ENCODE assay signal across 16 cellular contexts in the genomic region with DNA sequence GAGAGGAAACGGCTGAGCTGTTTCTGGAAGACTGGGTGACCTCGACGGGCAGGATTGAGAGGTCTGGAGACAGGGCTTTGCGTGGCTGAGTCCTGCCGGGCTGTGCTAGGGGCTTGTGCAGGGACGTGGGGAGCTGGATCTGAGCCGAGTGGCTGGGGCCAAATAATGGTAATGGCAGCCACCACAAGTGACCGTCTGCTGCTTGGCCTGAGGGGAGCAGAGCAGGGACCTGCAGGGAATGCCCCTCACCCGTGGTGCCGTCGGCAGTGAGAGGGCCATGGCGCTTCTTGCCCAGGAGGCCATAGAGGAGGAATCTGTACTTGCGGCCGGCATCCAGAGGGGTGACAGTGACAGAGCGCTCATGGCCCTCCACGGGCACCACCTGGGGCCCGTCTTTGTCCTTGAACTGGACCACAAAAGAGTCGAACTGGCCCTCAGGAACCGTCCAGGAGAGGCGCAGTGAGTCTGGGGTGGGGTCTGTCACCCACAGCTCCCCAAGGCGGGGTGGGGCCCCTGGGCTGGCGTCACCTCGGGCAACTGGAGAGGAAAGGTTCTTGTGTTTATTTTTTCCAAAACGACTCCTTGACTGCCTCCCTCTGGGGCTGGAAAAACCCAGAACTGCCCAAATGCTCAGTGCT. TPM values are rescaled to one million over a fixed set of nuclear protein-coding genes. Genes with fewer than 3 reads are reported as not detected.
"Had no signal": no experiment of that assay in that cellular context is flagged by ENCODE, and none has a peak within 500 bp of the region (broad histone marks: within the 10 kb centered on the region; RNA-seq: fewer than 3 reads in every experiment).

No MANE protein-coding gene starts in this region.

- H3K27me3 ChIP-seq: hepatocyte, neutrophil, thyroid gland had no signal

- DNase-seq: activated CD4-positive, alpha-beta T cell treated with anti-CD3 and anti-CD28 coated beads, Interleukin-2, amount 50 U/mL, for 48 hours; activated CD4-positive, CD25-positive, alpha-beta regulatory T cell treated with anti-CD3 and anti-CD28 coated beads, Interleukin-2, amount 50 U/mL, for 72 hours; activated gamma-delta T cell; activated T-cell treated with anti-CD3 and anti-CD28 coated beads, Interleukin-2, amount 50 U/mL, for 4 hours; amygdala; foreskin melanocyte; kidney; stimulated activated CD4-positive, alpha-beta T cell treated with anti-CD3 and anti-CD28 coated beads, Interleukin-12 subunit alpha, Interleukin-12 subunit beta, amount 100 ng/mL, for 4 hours; stimulated activated CD4-positive, alpha-beta T cell treated with anti-CD3 and anti-CD28 coated beads, Interleukin-2, amount 100 ng/mL, for 48 hours; stimulated activated naive CD8-positive, alpha-beta T cell treated with anti-CD3 and anti-CD28 coated beads, Interleukin-15, Interleukin-2, amounts not matched to agents 100 U/mL and 50 U/mL, for 24 hours; SW 1271; thyroid gland had no signal

- H3K4me3 ChIP-seq: hepatocyte, thyroid gland had no signal

- ATAC-seq: activated T-cell treated with anti-CD3 and anti-CD28 coated beads, Interleukin-2, amount 50 U/mL, for 4 hours; stimulated activated naive CD8-positive, alpha-beta T cell treated with anti-CD3 and anti-CD28 coated beads, Interleukin-15, Interleukin-2, amounts not matched to agents 100 U/mL and 50 U/mL, for 24 hours had no signal

- H3K4me1 ChIP-seq: thyroid gland had no signal

- H3K9me3 ChIP-seq: neutrophil, thyroid gland had no signal

- FAIRE-seq: colon, kidney had no signal

- H3K27ac ChIP-seq: hepatocyte, neutrophil had no signal

- H3K36me3 ChIP-seq: neutrophil had no signal

RNA-seq across cellular contexts. Expression of a gene that starts 31.8 kb away (rescaled TPM):
- total RNA-seq: myocyte had no signal
